Comparison of ENCODE assay signal across 1 cellular context in genomic region chr2:175181104-175181876, GRCh38.
TF ChIP-seq lines count a peak whose summit lies in the region.

TSS of gene ATP5MC3 (minus strand) at chr2:175181710. CDS start at chr2:175181393, 317 bp downstream.

TF ChIP-seq in HepG2, 621 proteins besides CTCF, POLR2A, EP300 and RAD21 (continued from another document and continues in another):
- TF ChIP-seq MAZ (IDR thresholded peaks at IDR 0.05; ENCODE audit: borderline replicate concordance, low read depth, low read length) (peak; percentile 67; the same call in 1 of the 2 replicates), MAZ (CRISPR knock-in tag; IDR thresholded peaks at IDR 0.05; ENCODE audit: low read depth) (peak; percentile 88), U2AF1 (optimal IDR thresholded peaks at IDR 0.05; ENCODE audit: low read depth, low read length) (no peak), PAX8 (CRISPR knock-in tag; IDR thresholded peaks at IDR 0.05; ENCODE audit: borderline replicate concordance) (no peak; the same call in 1 of the 2 replicates), ZNF644 (CRISPR knock-in tag; IDR thresholded peaks at IDR 0.05; ENCODE audit: low read depth) (peak; percentile 81; the same call in 1 of the 2 replicates), KAT2B (IDR thresholded peaks at IDR 0.05; ENCODE audit: borderline replicate concordance, low read depth, low read length) (no peak), ZNF883 (CRISPR knock-in tag; IDR thresholded peaks at IDR 0.05; ENCODE audit: not compliant biosample characterization) (peak; percentile 87), MED8 (CRISPR knock-in tag; IDR thresholded peaks at IDR 0.05; ENCODE audit: insufficient replicate concordance) (peak; percentile 83), ZNF556 (CRISPR knock-in tag; IDR thresholded peaks at IDR 0.05; ENCODE audit: borderline replicate concordance) (no peak; the same call in 1 of the 2 replicates), FOXO4 (CRISPR knock-in tag; conservative IDR thresholded peaks at IDR 0.05) (no peak), MBD4 (IDR thresholded peaks at IDR 0.05; ENCODE audit: borderline replicate concordance, low read length) (no peak), ONECUT2 (CRISPR knock-in tag; IDR thresholded peaks at IDR 0.05) (peak; percentile 43; the same call in 1 of the 2 replicates), ZNF225 (CRISPR knock-in tag; IDR thresholded peaks at IDR 0.05) (peak; percentile 91; the same call in 1 of the 2 replicates), LBX2 (CRISPR knock-in tag; IDR thresholded peaks at IDR 0.05; ENCODE audit: borderline replicate concordance) (no peak), ZNF101 (CRISPR knock-in tag; IDR thresholded peaks at IDR 0.05; ENCODE audit: borderline replicate concordance, low read depth) (no peak), ZBTB7B (CRISPR knock-in tag; IDR thresholded peaks at IDR 0.05) (peak; percentile 18; the same call in 1 of the 2 replicates), ZFP37 (CRISPR knock-in tag; IDR thresholded peaks at IDR 0.05; ENCODE audit: borderline replicate concordance) (0 out of 2 replicates have a peak, but pooled peaks have one; percentile 16), ZNF512B (CRISPR knock-in tag; IDR thresholded peaks at IDR 0.05; ENCODE audit: borderline replicate concordance) (no peak), EED (CRISPR knock-in tag; IDR thresholded peaks at IDR 0.05) (no peak), PTBP1 (IDR thresholded peaks at IDR 0.05; ENCODE audit: low read depth, low read length, poor library complexity, severe bottlenecking) (peak; percentile 40), SP5 (CRISPR knock-in tag; IDR thresholded peaks at IDR 0.05; ENCODE audit: borderline replicate concordance, low read depth) (peak; percentile 75; the same call in 1 of the 2 replicates), MXD4 (CRISPR knock-in tag; IDR thresholded peaks at IDR 0.05) (no peak; the same call in 1 of the 2 replicates), SP140L (CRISPR knock-in tag; IDR thresholded peaks at IDR 0.05; ENCODE audit: borderline replicate concordance) (peak; percentile 89; the same call in 1 of the 2 replicates), NFE2 (CRISPR knock-in tag; IDR thresholded peaks at IDR 0.05) (no peak), MTF2 (CRISPR knock-in tag; IDR thresholded peaks at IDR 0.05; ENCODE audit: borderline replicate concordance) (peak; percentile 62; the same call in 1 of the 2 replicates), GATA4 (IDR thresholded peaks at IDR 0.05; ENCODE audit: borderline replicate concordance, low read depth) (peak; percentile 56; the same call in 1 of the 2 replicates), ZSCAN20 (CRISPR knock-in tag; IDR thresholded peaks at IDR 0.05; ENCODE audit: borderline replicate concordance) (no peak; the same call in 1 of the 2 replicates), ZNF775 (CRISPR knock-in tag; IDR thresholded peaks at IDR 0.05; ENCODE audit: borderline replicate concordance) (peak; percentile 15; the same call in 1 of the 2 replicates), ELK4 (CRISPR knock-in tag; IDR thresholded peaks at IDR 0.05; ENCODE audit: borderline replicate concordance) (0 out of 2 replicates have a peak, but pooled peaks have one; percentile 18), MED13 (CRISPR knock-in tag; IDR thresholded peaks at IDR 0.05) (peak; percentile 76; the same call in 1 of the 2 replicates), ZBTB40 (IDR thresholded peaks at IDR 0.05) (peak; percentile 100), ZBTB40 (CRISPR knock-in tag; IDR thresholded peaks at IDR 0.05) (peak; percentile 100), ZKSCAN8 (CRISPR knock-in tag; IDR thresholded peaks at IDR 0.05; ENCODE audit: borderline replicate concordance) (peak; percentile 88), BATF2 (CRISPR knock-in tag; IDR thresholded peaks at IDR 0.05) (peak; percentile 51; the same call in 1 of the 2 replicates), KMT2B (CRISPR knock-in tag; IDR thresholded peaks at IDR 0.05) (peak; percentile 92), ATF3 (CRISPR knock-in tag; IDR thresholded peaks at IDR 0.05) (peak; percentile 71), ZNF503 (CRISPR knock-in tag; IDR thresholded peaks at IDR 0.05) (0 out of 2 replicates have a peak, but pooled peaks have one; percentile 40), RXRB (CRISPR knock-in tag; IDR thresholded peaks at IDR 0.05; ENCODE audit: borderline replicate concordance) (peak; percentile 92), ZNF260 (CRISPR knock-in tag; IDR thresholded peaks at IDR 0.05; ENCODE audit: borderline replicate concordance, low read depth) (no peak), REL (CRISPR knock-in tag; conservative IDR thresholded peaks at IDR 0.05) (peak; percentile 72; the same call in 1 of the 2 replicates), ZSCAN5A (CRISPR knock-in tag; IDR thresholded peaks at IDR 0.05; ENCODE audit: borderline replicate concordance) (peak; percentile 76; the same call in 1 of the 2 replicates), KMT2A (CRISPR knock-in tag; IDR thresholded peaks at IDR 0.05) (peak; percentile 83)
